In the genomic region with DNA sequence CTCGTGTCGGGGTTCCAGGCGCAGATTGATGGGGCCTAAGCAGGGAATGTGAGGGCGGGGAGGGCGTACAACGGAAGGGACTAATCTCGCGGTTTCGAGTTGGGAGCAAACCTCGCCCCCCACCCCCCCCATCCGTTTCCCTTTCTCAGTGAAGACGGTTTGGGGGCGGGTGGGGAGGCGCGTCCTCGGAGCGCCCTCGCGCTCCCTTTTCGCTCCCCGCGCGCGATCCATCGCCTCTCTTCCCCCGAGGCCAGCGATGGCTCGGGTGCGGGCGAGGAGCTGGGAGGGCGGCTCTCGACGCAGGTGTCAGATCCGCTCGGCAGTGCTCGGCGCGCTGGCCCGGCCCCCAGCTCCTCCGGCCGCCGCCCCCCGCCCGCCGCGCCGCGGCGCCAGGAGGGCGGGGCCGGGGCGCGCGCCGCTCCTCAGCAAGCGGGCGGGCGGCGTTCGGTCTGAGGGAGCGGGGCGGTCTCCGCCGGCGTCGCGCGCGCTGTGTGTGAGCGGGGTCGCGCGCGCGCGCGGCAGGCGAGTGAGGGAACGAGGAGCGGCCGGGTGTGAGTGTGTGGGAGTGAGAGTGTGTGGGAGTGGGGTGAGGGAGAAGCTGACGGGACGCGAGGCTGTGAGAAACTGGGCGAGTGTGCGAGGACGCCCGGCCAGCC, we compare ENCODE assay signal across 8 cellular contexts. TPM values are rescaled to one million over a fixed set of nuclear protein-coding genes. Genes with fewer than 3 reads are reported as not detected.
DNase-seq lines count a peak whose midpoint lies in the region; ATAC-seq and TF ChIP-seq lines count a peak whose summit lies in the region.

RIMKLB (plus strand) TSS at position 516 of the 656 bp plus-strand sequence. CDS start 15,876 bp downstream, outside the sequence.

- CTCF ChIA-PET in activated naive CD4-positive, alpha-beta T cell treated with anti-CD3 and anti-CD28 coated beads, Interleukin-2, amount 10 ng/mL, durations not matched to agents 7 days and 5 days (lab: Charles Lee) = no interaction called here

- no peaks in the 10 kb centered on the region for H4K20me1 ChIP-seq in KMS-11 (ENCODE audit: insufficient read depth)

- H3K27ac Mint-ChIP-seq in activated naive CD4-positive, alpha-beta T cell treated with anti-CD3 and anti-CD28 coated beads, Interleukin-2, amount 10 ng/mL, durations not matched to agents 7 days and 5 days = peak within 1 kb of the TSS; percentile 82

- H3K27ac ChIP-seq in KMS-11 (no peak within 1 kb of the TSS), SJCRH30 (peak within 1 kb of the TSS; percentile 96), subcutaneous abdominal adipose tissue (ENCODE audit: low read depth, low read length) (peak within 1 kb of the TSS; percentile 91)

- no peaks in the 10 kb centered on the region; the same call in 1 of the 2 replicates for H3K79me2 ChIP-seq in KMS-11 (ENCODE audit: insufficient read depth, low read depth)

- peak within 1 kb of the TSS; percentile 85 for H2AFZ ChIP-seq in KMS-11 (ENCODE audit: low read depth)

- peak; percentile 44 for DNase-seq in DMS 273 treated with DMSO at 0.1 percent for 48 hours (lab: John Stamatoyannopoulos, UW)
- peak; percentile 78 to 87 for DNase-seq in SJCRH30
- peak; percentile 78 for DNase-seq in activated naive CD4-positive, alpha-beta T cell treated with anti-CD3 and anti-CD28 coated beads, Interleukin-2, amount 10 ng/mL, durations not matched to agents 7 days and 5 days
- DNase-seq in globus pallidus (ENCODE audit: low spot score) = peak; percentile 67
- peak in 54 of 56 donors; percentile 26 to 87 (median 70) for DNase-seq in nucleus accumbens (lab: John Stamatoyannopoulos, UW)

- peak within 1 kb of the TSS; percentile 72 for H3K4me2 ChIP-seq in KMS-11

- H3K27me3 Mint-ChIP-seq in activated naive CD4-positive, alpha-beta T cell treated with anti-CD3 and anti-CD28 coated beads, Interleukin-2, amount 10 ng/mL, durations not matched to agents 7 days and 5 days = peaks cover 34% of the 10 kb centered on the region

- H3K9me3 ChIP-seq in SJCRH30 (replicated peaks) (no peaks in the 10 kb centered on the region), subcutaneous abdominal adipose tissue (ENCODE audit: control insufficient read depth in 5 of 5, low read length in 5 of 5) (no peaks in the 10 kb centered on the region)

- H3K27me3 ChIP-seq in KMS-11 (ENCODE audit: insufficient read depth, low read depth) (no peaks in the 10 kb centered on the region), SJCRH30 (no peaks in the 10 kb centered on the region), subcutaneous abdominal adipose tissue (ENCODE audit: control insufficient read depth in 5 of 5, insufficient read depth in 4 of 5, low read length in 5 of 5) (no peaks in the 10 kb centered on the region)

- no peaks in the 10 kb centered on the region for H3K36me3 ChIP-seq in KMS-11 (ENCODE audit: insufficient read depth)
- peaks cover 5% of the 10 kb centered on the region; the same call in 1 of the 2 replicates for H3K36me3 ChIP-seq in SJCRH30
- H3K36me3 ChIP-seq in subcutaneous abdominal adipose tissue (ENCODE audit: control insufficient read depth in 5 of 5, insufficient read depth in 5 of 5, low read length in 5 of 5) = no peaks in the 10 kb centered on the region

- H3K4me1 ChIP-seq in KMS-11 (ENCODE audit: low read depth, poor library complexity, severe bottlenecking) (peaks cover 9% of the 10 kb centered on the region), SJCRH30 (peaks cover 10% of the 10 kb centered on the region), subcutaneous abdominal adipose tissue (ENCODE audit: control insufficient read depth in 5 of 5, insufficient read depth in 5 of 5, low read length in 5 of 5) (peaks cover 0 to 47% (median 45%) of the 10 kb centered on the region in 5 donors)

- H3K9me3 Mint-ChIP-seq in activated naive CD4-positive, alpha-beta T cell treated with anti-CD3 and anti-CD28 coated beads, Interleukin-2, amount 10 ng/mL, durations not matched to agents 7 days and 5 days = no peaks in the 10 kb centered on the region

- H3K36me3 Mint-ChIP-seq in activated naive CD4-positive, alpha-beta T cell treated with anti-CD3 and anti-CD28 coated beads, Interleukin-2, amount 10 ng/mL, durations not matched to agents 7 days and 5 days = peaks cover 1% of the 10 kb centered on the region

- peak within 1 kb of the TSS; percentile 92 for H3K4me3 Mint-ChIP-seq in activated naive CD4-positive, alpha-beta T cell treated with anti-CD3 and anti-CD28 coated beads, Interleukin-2, amount 10 ng/mL, durations not matched to agents 7 days and 5 days

- H3K4me3 ChIP-seq in KMS-11 (IDR thresholded peaks at IDR 0.05; ENCODE audit: insufficient read depth, low read depth, low read length) (no peak within 1 kb of the TSS), SJCRH30 (peak within 1 kb of the TSS; percentile 100), subcutaneous abdominal adipose tissue (ENCODE audit: low read depth in 1 of 5, low read length in 5 of 5) (peak within 1 kb of the TSS; percentile 77 to 89 (median 84))

- TF ChIP-seq CTCF in KMS-11 (conservative IDR thresholded peaks at IDR 0.05; ENCODE audit: low read depth, low read length) = no peak

- peaks cover 17% of the 10 kb centered on the region for H3K4me1 Mint-ChIP-seq in activated naive CD4-positive, alpha-beta T cell treated with anti-CD3 and anti-CD28 coated beads, Interleukin-2, amount 10 ng/mL, durations not matched to agents 7 days and 5 days

- ATAC-seq in GM21576 (IDR thresholded peaks at IDR 0.05; ENCODE audit: unreplicated experiment) = peak; percentile 69

- H3K9ac ChIP-seq in KMS-11 (peak within 1 kb of the TSS; percentile 63; the same call in 1 of the 2 replicates), subcutaneous abdominal adipose tissue (ENCODE audit: low read length in 5 of 5) (peak within 1 kb of the TSS; percentile 44 to 95 (median 90))

RNA-seq across cellular contexts. Expression of gene RIMKLB, which starts in this region (rescaled TPM):
- total RNA-seq in SJCRH30 (2014; rRNA removed; shearing (Covaris generic)) = 47.7 and 63.1 TPM in 2 replicates
